11 cellular contexts compared by ENCODE assay signal in the genomic region with DNA sequence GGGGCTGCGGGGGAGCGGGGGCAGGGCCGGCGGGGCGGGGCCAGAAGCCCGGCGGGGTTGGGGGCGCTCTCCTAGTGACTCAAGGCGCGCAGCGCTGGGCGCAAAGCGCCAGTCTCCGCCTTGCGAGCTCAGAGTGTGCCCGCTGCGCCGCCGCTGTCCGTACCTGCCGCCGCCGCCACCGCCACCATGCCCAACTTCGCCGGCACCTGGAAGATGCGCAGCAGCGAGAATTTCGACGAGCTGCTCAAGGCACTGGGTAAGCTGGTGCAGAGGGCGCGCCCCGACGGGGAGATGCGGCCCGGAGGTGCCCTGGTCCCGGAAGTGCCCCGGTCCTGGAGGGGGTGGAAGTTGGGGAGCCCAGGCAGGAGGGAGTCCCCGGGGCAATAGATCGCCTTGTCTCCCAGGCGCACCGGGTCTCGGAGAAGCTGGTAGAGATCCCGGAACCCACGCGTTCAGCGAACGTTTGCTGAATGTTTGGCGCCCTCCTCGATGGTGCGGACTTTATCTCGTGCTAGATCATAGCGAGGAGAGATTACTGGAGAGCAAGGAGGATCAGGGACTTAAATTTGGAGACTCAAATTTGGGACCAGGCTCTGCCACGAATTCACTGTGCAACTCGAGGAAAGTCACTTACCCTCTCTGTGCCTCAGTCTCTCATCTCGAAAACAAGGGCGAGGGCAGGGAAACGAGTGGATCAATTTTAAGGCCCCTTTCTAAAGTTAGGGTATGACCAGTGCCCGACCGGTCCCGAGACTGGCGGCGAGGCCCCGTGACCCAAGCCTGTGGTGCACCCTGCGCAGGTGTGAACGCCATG. TPM values are rescaled to one million over a fixed set of nuclear protein-coding genes. Genes with fewer than 3 reads are reported as not detected.
DNase-seq lines count a peak whose midpoint lies in the region; ATAC-seq, FAIRE-seq and TF ChIP-seq lines count a peak whose summit lies in the region.
"Had no signal": no experiment of that assay in that cellular context is flagged by ENCODE, and none has a peak within 500 bp of the region (broad histone marks: within the 10 kb centered on the region; RNA-seq: fewer than 3 reads in every experiment).

TSS of gene CRABP1 (plus strand) at position 111 of the 814 bp plus-strand sequence. CDS start at position 187, 76 bp downstream.

- ATAC-seq in K562 (no peak), gastrocnemius medialis (no peak)

- no peaks in the 10 kb centered on the region for H3K9me1 ChIP-seq in K562 (ENCODE audit: control insufficient read depth, insufficient read depth, low read length)

- no peak for TF ChIP-seq RAD21 in K562 (CRISPR knock-in tag; conservative IDR thresholded peaks at IDR 0.05 in 1 of 2, IDR thresholded peaks at IDR 0.05 in 1 of 2)

- H3K27ac ChIP-seq in K562 (ENCODE audit: extremely low read depth, low read depth, low read length) (no peak within 1 kb of the TSS), gastrocnemius medialis (no peak within 1 kb of the TSS)

- H3K4me3 ChIP-seq in H7 (ENCODE audit: insufficient read depth, low read depth, low read length) = peak within 1 kb of the TSS; percentile 85
- H3K4me3 ChIP-seq in K562 = no peak within 1 kb of the TSS
- H3K4me3 ChIP-seq in gastrocnemius medialis = peak within 1 kb of the TSS in 1 of 4 donors; percentile 10

- peak within 1 kb of the TSS in 2 of 3 experiments; percentile 16 to 56 for H3K27ac Mint-ChIP-seq in nephron
- H3K27ac Mint-ChIP-seq: memory B cell had no signal

- H3K9me3 ChIP-seq in K562 (replicated peaks; ENCODE audit: control insufficient read depth, insufficient read depth, low read depth, low read length) (no peaks in the 10 kb centered on the region), gastrocnemius medialis (no peaks in the 10 kb centered on the region)

- H3K4me1 ChIP-seq in K562 (replicated peaks in 1 of 2; ENCODE audit: control insufficient read depth in 2 of 2, insufficient read depth in 2 of 2, low read length in 2 of 2) (peaks cover 0 to 13% of the 10 kb centered on the region in 2 experiments; a peak in 2 of 5 replicates), gastrocnemius medialis (peaks cover 7 to 8% of the 10 kb centered on the region in 2 donors)

- H3K27me3 Mint-ChIP-seq in nephron (ENCODE audit: low read depth) = peaks cover 64% of the 10 kb centered on the region

- peak within 1 kb of the TSS; percentile 80 to 81 (median 81) for H3K4me3 Mint-ChIP-seq in nephron
- H3K4me3 Mint-ChIP-seq: memory B cell had no signal

- no TSS peak for BruUV-seq in K562 (replicated peaks; lab: Mats Ljungman, UMichigan)

- H3K27me3 ChIP-seq in H7 (ENCODE audit: control insufficient read depth, insufficient read depth, low read length) (peaks cover 22% of the 10 kb centered on the region), K562 (ENCODE audit: control insufficient read depth in 2 of 2, insufficient read depth in 2 of 2, low read length in 2 of 2) (peaks cover 60 to 79% of the 10 kb centered on the region in 2 experiments), gastrocnemius medialis (peaks cover 43 to 53% (median 44%) of the 10 kb centered on the region in 3 donors)

- no peak within 1 kb of the TSS; a peak in 1 of 4 replicates for H3K9ac ChIP-seq in K562 (ENCODE audit: insufficient read depth in 1 of 2, low read depth in 2 of 2, low read length in 2 of 2)

- no peaks in the 10 kb centered on the region; the same call in 1 of the 2 replicates for H4K20me1 ChIP-seq in K562 (replicated peaks; ENCODE audit: control insufficient read depth, insufficient read depth, low read length)

- H3K36me3 ChIP-seq in H7 (replicated peaks; ENCODE audit: control insufficient read depth, insufficient read depth, low read length) = peaks cover 12% of the 10 kb centered on the region
- H3K36me3 ChIP-seq in K562 (ENCODE audit: control insufficient read depth, insufficient read depth, low read length) = no peaks in the 10 kb centered on the region
- no peaks in the 10 kb centered on the region for H3K36me3 ChIP-seq in gastrocnemius medialis

- no peak for TF ChIP-seq CTCF in K562 (IDR thresholded peaks at IDR 0.05 in 2 of 3, conservative IDR thresholded peaks at IDR 0.05 in 1 of 3; ENCODE audit: insufficient read depth in 2 of 3, low read depth in 1 of 3, low read length in 3 of 3)
- TF ChIP-seq CTCF in nephron (IDR thresholded peaks at IDR 0.05; ENCODE audit: unreplicated experiment in 3 of 3) = no peak
- no peak for TF ChIP-seq CTCF in gastrocnemius medialis (IDR thresholded peaks at IDR 0.05 in 4 of 5, conservative IDR thresholded peaks at IDR 0.05 in 1 of 5)

- intact Hi-C loops in K562 (cut with micrococcal nuclease) = no loop called here
- intact Hi-C loops in gastrocnemius medialis (cut with DNase I; ENCODE audit: low total_unique reads) = no loop called here

- no peak for FAIRE-seq in K562 (lab: Jason Lieb, UNC)

- 10% methylated on average over 31 of the region's 66 CpGs for WGBS in K562 (ENCODE audit: insufficient coverage, low coverage, missing lambda C conversion rate)

- in situ Hi-C loops in K562 (cut with MboI) = no loop called here
- in situ Hi-C loops in gastrocnemius medialis (cut with MboI; ENCODE audit: low sequenced_read_pairs in 4 of 4) = no loop called here

- peaks cover 31% of the 10 kb centered on the region for H3K4me1 Mint-ChIP-seq in nephron
- H3K4me1 Mint-ChIP-seq: memory B cell had no signal

- TF ChIP-seq POLR2A in K562 (conservative IDR thresholded peaks at IDR 0.05) (no peak), gastrocnemius medialis (IDR thresholded peaks at IDR 0.05) (no peak)

- POLR2A ChIA-PET in K562 (lab: Yijun Ruan, JAX) = interaction anchor here (0.5 kb wide), 1 partner anchor 9 kb away, joined by 3 read pairs; no protein-coding TSS in a partner anchor

- H3K4me2 ChIP-seq in K562 (ENCODE audit: insufficient read depth, low read length) = no peak within 1 kb of the TSS

- H3K79me2 ChIP-seq in K562 (ENCODE audit: control insufficient read depth, insufficient read depth, low read length) = no peaks in the 10 kb centered on the region

- CTCF ChIA-PET in K562 (lab: Yijun Ruan, JAX; ENCODE audit: low intra/inter-chr PET ratio) = no interaction called here

- no peak within 1 kb of the TSS for H2AFZ ChIP-seq in K562 (ENCODE audit: low read depth, low read length)

- no peaks in the 10 kb centered on the region for H3K9me3 Mint-ChIP-seq in nephron
- H3K9me3 Mint-ChIP-seq: memory B cell had no signal

- H3K36me3 Mint-ChIP-seq in nephron (ENCODE audit: low read depth) = peaks cover 14% of the 10 kb centered on the region
- H3K36me3 Mint-ChIP-seq: memory B cell had no signal

- TF ChIP-seq EP300 in K562 (IDR thresholded peaks at IDR 0.05; ENCODE audit: low read length) = no peak

- peak; percentile 58 for DNase-seq in COR-L47 (lab: John Stamatoyannopoulos, UW)
- peak; percentile 94 for DNase-seq in H7
- DNase-seq in K562 (ENCODE audit: extremely low read depth in 1 of 4, low spot score in 3 of 4) = no peak
- DNase-seq in HT-29 (ENCODE audit: low spot score) = no peak
- no peak for DNase-seq in LoVo (ENCODE audit: low spot score)
- DNase-seq in gastrocnemius medialis = no peak
- DNase-seq: EL, HCEC 1CT, NCI-H1436 had no signal

TF ChIP-seq in K562, 482 proteins besides CTCF, POLR2A, EP300 and RAD21:
- TF ChIP-seq RBM25 (IDR thresholded peaks at IDR 0.05; ENCODE audit: low read depth, low read length, severe bottlenecking) (peak; percentile 45), ZFP36 (IDR thresholded peaks at IDR 0.05; ENCODE audit: low read depth, low read length, partially characterized antibody) (peak; percentile 45), TBP (optimal IDR thresholded peaks at IDR 0.05; ENCODE audit: low read depth, low read length) (no peak)

RNA-seq across cellular contexts. Expression of gene CRABP1, which starts in this region (rescaled TPM):
- total RNA-seq in H7 (2014; rRNA removed; shearing (Covaris generic)) = 744 and 864 TPM in 2 replicates
- not detected in 2 replicates for total RNA-seq in K562 (2011; cell fraction: chromatin; rRNA removed; ENCODE audit: low replicate concordance)
- total RNA-seq in K562 (2011; cell fraction: nucleolus; rRNA removed) = not detected in 2 replicates
- not detected in 2 replicates for total RNA-seq in K562 (2011; cell fraction: nucleoplasm; rRNA removed)
- total RNA-seq in K562 (2014; rRNA removed) (not detected in 2 replicates), K562 (2014; rRNA removed; fragmentation: Illumina TruSeq; extraction: Trizol) (not detected in 2 replicates), K562 (2015; rRNA removed; fragmentation: Illumina TruSeq; extraction: Trizol) (not detected in 2 replicates), K562 (2021) (0.40 and 0.60 TPM in 2 replicates), gastrocnemius medialis (not detected)
- polyA plus RNA-seq in K562 (2011; rRNA removed) (not detected in 2 replicates), K562 (2014; fragmentation: Illumina TruSeq; extraction: Trizol) (not detected in 2 replicates), K562 (2014; fragmentation: Nextera tagmentation; extraction: Ambion mirVana) (not detected), K562 (2014; rRNA removed) (not detected in 2 replicates)
- polyA plus RNA-seq in K562 (2011; cell fraction: cytosol; rRNA removed) = not detected in 2 replicates
- not detected in 2 replicates for polyA plus RNA-seq in K562 (2011; cell fraction: nucleus; rRNA removed)
- not detected in 2 replicates for polyA plus RNA-seq in K562 (2012)
- not detected in 2 replicates for polyA minus RNA-seq in K562 (2011; rRNA and poly(A)+ RNA removed)
- not detected in 2 replicates for polyA minus RNA-seq in K562 (2011; cell fraction: cytosol; rRNA and poly(A)+ RNA removed)
- polyA minus RNA-seq in K562 (2011; cell fraction: nucleus; rRNA and poly(A)+ RNA removed) = not detected in 2 replicates
- total RNA-seq in HT-29 (2014; rRNA removed; shearing (Covaris generic)) = not detected in 2 replicates

Comparison
In these comparisons a context has a peak if more than half of its experiments do, and no peak if none do; other contexts are left out.
1. RNA of gene CRABP1 (total RNA-seq): 744 to 864 TPM in H7; 0.40 to 0.60 TPM in K562, not detected in HT-29 and not detected in gastrocnemius medialis; every median in the first group is over 100 times any median in the second.
2. DNase-seq: peak in COR-L47 (single experiment) and H7 (single experiment); none in K562 (0 of 4), HT-29 (single experiment), LoVo (single experiment) and gastrocnemius medialis (0 of 2).